8 cellular contexts compared by ENCODE assay signal in the genomic region with DNA sequence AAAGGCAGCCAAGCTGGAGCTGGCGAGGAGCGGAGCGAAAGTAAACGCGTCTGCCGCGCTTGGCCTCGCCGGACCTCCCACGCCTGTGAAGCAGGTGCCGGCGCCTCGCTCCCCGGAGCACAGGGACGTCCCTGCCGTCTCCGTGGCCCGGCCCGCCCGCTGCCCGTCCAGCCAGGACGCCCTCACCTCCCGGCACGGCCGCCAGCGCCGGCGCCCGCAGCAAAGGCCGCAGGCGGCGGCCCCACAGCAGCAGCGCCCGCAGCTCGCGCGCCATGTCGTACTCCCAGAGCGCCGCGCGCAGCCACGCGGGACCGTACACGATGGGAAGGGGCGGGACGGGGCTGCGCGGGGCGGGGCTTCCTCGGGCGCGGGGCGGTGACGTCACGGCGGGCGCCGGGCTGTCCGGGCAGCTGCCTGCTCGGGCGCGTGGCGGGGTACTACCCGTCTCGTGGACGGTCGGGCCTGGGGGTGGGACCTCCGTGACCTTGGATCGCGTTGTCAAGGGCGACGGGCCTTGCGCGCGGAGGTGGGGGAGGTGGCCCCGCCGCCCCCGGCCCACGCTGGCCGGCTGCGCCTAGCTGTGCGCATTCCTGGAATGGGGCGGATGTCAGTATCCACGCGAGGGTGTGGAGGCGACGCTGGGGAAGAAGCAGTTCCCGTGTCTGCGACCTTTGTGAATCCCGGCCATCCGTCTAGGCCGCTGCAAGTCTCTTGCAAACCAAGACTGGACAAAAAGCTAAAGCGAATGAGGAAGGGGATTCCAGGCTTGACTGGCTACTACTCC. TPM values are rescaled to one million over a fixed set of nuclear protein-coding genes. Genes with fewer than 3 reads are reported as not detected.
A peak's percentile ranks its signal among the peaks of the same experiment; 100 is the strongest.
DNase-seq lines count a peak whose midpoint lies in the region; ATAC-seq and TF ChIP-seq lines count a peak whose summit lies in the region.

TSS of gene TRAP1 (minus strand) at position 290 of the 784 bp plus-strand sequence. CDS start at position 274, 16 bp downstream.

- no peaks in the 10 kb centered on the region for H3K27me3 ChIP-seq in right lobe of liver

- peaks cover 0 to 17% (median 4%) of the 10 kb centered on the region in 4 donors for H3K4me1 ChIP-seq in right lobe of liver

- no peaks in the 10 kb centered on the region for H3K36me3 ChIP-seq in right lobe of liver

- H3K9me3 ChIP-seq in right lobe of liver: no peaks in the 10 kb centered on the region

- peak; percentile 63 to 79 for DNase-seq in AML-193 (lab: John Stamatoyannopoulos, UW)
- peak; percentile 73 for DNase-seq in NCI-H748 (lab: John Stamatoyannopoulos, UW; ENCODE audit: unreplicated experiment)
- DNase-seq in activated CD4-positive, alpha-beta T cell treated with anti-CD3 and anti-CD28 coated beads, Interleukin-2, amount 50 U/mL, for 48 hours: peak; percentile 90 to 92
- DNase-seq in dermis microvascular lymphatic vessel endothelial cell (ENCODE audit: low read depth in 2 of 2): peak; percentile 39 to 87
- peak; percentile 93 to 94 (median 93) for DNase-seq in right lobe of liver
- DNase-seq in stimulated activated CD4-positive, alpha-beta T cell treated with anti-CD3 and anti-CD28 coated beads, Interleukin-4, amount 100 ng/mL, for 1 hour: peak; percentile 94

- under 1% methylated on average over 42 of the region's 95 CpGs for whole genome bisulfite sequencing in right lobe of liver (ENCODE audit: insufficient coverage, low coverage, low lambda C conversion rate, missing lambda C conversion rate)

- intact Hi-C loops in right lobe of liver (cut with DNase I): no loop called here

- ATAC-seq in GM19043 (IDR thresholded peaks at IDR 0.05; ENCODE audit: low read depth, unreplicated experiment): peak; percentile 78
- peak; percentile 88 for ATAC-seq in HG03354 (IDR thresholded peaks at IDR 0.05; ENCODE audit: poor library complexity, severe bottlenecking, unreplicated experiment)
- peak; percentile 94 to 98 (median 95) for ATAC-seq in right lobe of liver

- no peak for TF ChIP-seq CTCF in right lobe of liver (IDR thresholded peaks at IDR 0.05)

- peak within 1 kb of the TSS; percentile 83 to 96 (median 96) for H3K4me3 ChIP-seq in right lobe of liver

- TF ChIP-seq POLR2A in right lobe of liver (IDR thresholded peaks at IDR 0.05): peak; percentile 89

- H3K27ac ChIP-seq in right lobe of liver: peak within 1 kb of the TSS; percentile 80 to 85 (median 81)

RNA-seq across cellular contexts. Expression of gene TRAP1, which starts in this region (rescaled TPM):
- total RNA-seq in dermis microvascular lymphatic vessel endothelial cell (51.0 and 104 TPM in 2 replicates), right lobe of liver (100 to 1,000 TPM in 4 of 6 experiments, 10 to 100 TPM in 2; 93.4 to 169 (median 123) TPM)

Comparison
In these comparisons a context has a peak if more than half of its experiments do, and no peak if none do; other contexts are left out.
1. Peak in every context shown above with its lines: DNase-seq, ATAC-seq, H3K4me3 ChIP-seq and H3K27ac ChIP-seq.